1 cellular context compared by ENCODE assay signal in the genomic region with DNA sequence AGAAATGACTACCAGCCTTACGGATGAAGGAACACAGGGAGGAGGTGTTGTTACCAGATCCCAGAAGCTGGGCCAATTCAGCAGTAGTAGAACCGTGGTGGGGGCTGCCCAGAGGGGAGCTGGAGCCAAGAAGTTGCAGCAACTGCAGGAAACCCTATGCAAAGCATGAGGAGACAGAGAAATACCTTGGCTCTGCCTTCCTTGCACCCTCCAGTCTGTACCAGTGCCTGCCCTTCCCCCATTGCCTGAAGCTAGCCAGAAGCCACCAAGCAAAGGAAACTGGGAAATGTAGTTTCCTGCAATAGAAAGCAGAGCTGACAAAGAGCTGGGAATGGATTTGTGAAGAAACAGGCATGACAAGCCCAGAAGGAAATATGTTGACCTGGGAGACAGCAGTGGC.
TF ChIP-seq lines count a peak whose summit lies in the region.

No MANE protein-coding gene starts in this region.

TF ChIP-seq in H1, 55 proteins besides CTCF, POLR2A, EP300 and RAD21:
- TF ChIP-seq TAF1 (IDR thresholded peaks at IDR 0.05; ENCODE audit: low read depth, low read length) (peak; percentile 51; the same call in 1 of the 2 replicates), SP4 (IDR thresholded peaks at IDR 0.05; ENCODE audit: low read length) (no peak), BACH1 (IDR thresholded peaks at IDR 0.05; ENCODE audit: low read length) (no peak), GABPA (IDR thresholded peaks at IDR 0.05; ENCODE audit: borderline replicate concordance, insufficient read depth, low read length) (no peak), EGR1 (IDR thresholded peaks at IDR 0.05; ENCODE audit: borderline replicate concordance, low read depth, low read length) (no peak), CHD7 (IDR thresholded peaks at IDR 0.05; ENCODE audit: insufficient replicate concordance, low read length) (no peak), SIX5 (IDR thresholded peaks at IDR 0.05; ENCODE audit: low read depth, low read length) (peak; percentile 60), CHD2 (IDR thresholded peaks at IDR 0.05; ENCODE audit: low read length) (no peak), SP1 (IDR thresholded peaks at IDR 0.05; ENCODE audit: low read depth, low read length) (0 out of 2 replicates have a peak, but pooled peaks have one; percentile 32), KDM4A (IDR thresholded peaks at IDR 0.05; ENCODE audit: low read depth, low read length, severe bottlenecking) (no peak), ASH2L (IDR thresholded peaks at IDR 0.05; ENCODE audit: low read length) (no peak), SUZ12 (IDR thresholded peaks at IDR 0.05; ENCODE audit: low read length) (no peak), TCF12 (IDR thresholded peaks at IDR 0.05; ENCODE audit: low read depth, low read length) (no peak), CBX8 (IDR thresholded peaks at IDR 0.05; ENCODE audit: borderline replicate concordance, low read depth, low read length) (no peak), YY1 (IDR thresholded peaks at IDR 0.05; ENCODE audit: low read depth, low read length) (no peak), CEBPB (IDR thresholded peaks at IDR 0.05; ENCODE audit: low read depth, low read length) (no peak), CREB1 (IDR thresholded peaks at IDR 0.05) (no peak), BCL11A (IDR thresholded peaks at IDR 0.05; ENCODE audit: low read depth in 2 of 2, low read length in 2 of 2) (no peak), CHD1 (IDR thresholded peaks at IDR 0.05; ENCODE audit: low read depth, low read length) (no peak), FOSL1 (IDR thresholded peaks at IDR 0.05; ENCODE audit: insufficient read depth, low read depth, low read length) (no peak)
